ENCODE assay signal across 10 cellular contexts in genomic region chr11:65379698-65380459, GRCh38. TPM values are rescaled to one million over a fixed set of nuclear protein-coding genes. Genes with fewer than 3 reads are reported as not detected.
DNase-seq lines count a peak whose midpoint lies in the region; ATAC-seq and TF ChIP-seq lines count a peak whose summit lies in the region.
"Had no signal": no experiment of that assay in that cellular context is flagged by ENCODE, and none has a peak within 500 bp of the region (broad histone marks: within the 10 kb centered on the region; RNA-seq: fewer than 3 reads in every experiment).

No MANE protein-coding gene starts in this region.

- no peaks in the 10 kb centered on the region for H3K27me3 Mint-ChIP-seq in Calu3 (ENCODE audit: unreplicated experiment)
- no peaks in the 10 kb centered on the region for H3K27me3 Mint-ChIP-seq in activated naive CD8-positive, alpha-beta T cell treated with anti-CD3 and anti-CD28 coated beads, Interleukin-2, amount 10 ng/mL, durations not matched to agents 7 days and 5 days
- peaks cover 13% of the 10 kb centered on the region for H3K27me3 Mint-ChIP-seq in neural progenitor cell (ENCODE audit: insufficient read depth, low read depth)

- no peaks in the 10 kb centered on the region for H3K36me3 ChIP-seq in neural progenitor cell

- peak overlapping the region; percentile 24 for H3K4me3 Mint-ChIP-seq in Calu3 (ENCODE audit: low read depth, unreplicated experiment)
- H3K4me3 Mint-ChIP-seq in activated naive CD8-positive, alpha-beta T cell treated with anti-CD3 and anti-CD28 coated beads, Interleukin-2, amount 10 ng/mL, durations not matched to agents 7 days and 5 days: no peak overlapping the region
- H3K4me3 Mint-ChIP-seq in neural progenitor cell: no peak overlapping the region

- H3F3A ChIP-seq in neural progenitor cell (ENCODE audit: low read depth): peaks cover 2% of the 10 kb centered on the region

- POLR2A ChIA-PET in activated naive CD8-positive, alpha-beta T cell treated with anti-CD3 and anti-CD28 coated beads, Interleukin-2, amount 10 ng/mL, durations not matched to agents 7 days and 5 days (lab: Charles Lee): interaction anchor here (0.9 to 11.5 kb wide), 3 partner anchors 44 to 128 kb away, joined by 3 to 129 read pairs (median 6); partner anchors contain the start of gene NEAT1

- no peak overlapping the region for H2AFZ ChIP-seq in neural progenitor cell (replicated peaks)

- ATAC-seq in activated naive CD8-positive, alpha-beta T cell treated with anti-CD3 and anti-CD28 coated beads, Interleukin-2, amount 10 ng/mL, durations not matched to agents 7 days and 5 days (ENCODE audit: low read depth): no peak

- CTCF ChIA-PET in Calu3 (lab: Charles Lee): interaction anchor here (1.0 to 1.5 kb wide), 2 partner anchors 9 to 40 kb away, joined by 4 to 5 read pairs; no protein-coding TSS in a partner anchor

- no peaks in the 10 kb centered on the region for H3K9me3 ChIP-seq in neural progenitor cell (ENCODE audit: low read depth)

- peaks cover 10% of the 10 kb centered on the region for H3K4me1 ChIP-seq in neural progenitor cell

- H3K4me1 Mint-ChIP-seq in Calu3 (ENCODE audit: low read depth, unreplicated experiment) (peaks cover 62% of the 10 kb centered on the region), neural progenitor cell (peaks cover 25% of the 10 kb centered on the region)
- H3K4me1 Mint-ChIP-seq in activated naive CD8-positive, alpha-beta T cell treated with anti-CD3 and anti-CD28 coated beads, Interleukin-2, amount 10 ng/mL, durations not matched to agents 7 days and 5 days: peaks cover 25% of the 10 kb centered on the region

- H3K27ac Mint-ChIP-seq in Calu3 (ENCODE audit: unreplicated experiment): peak overlapping the region; percentile 81
- H3K27ac Mint-ChIP-seq in activated naive CD8-positive, alpha-beta T cell treated with anti-CD3 and anti-CD28 coated beads, Interleukin-2, amount 10 ng/mL, durations not matched to agents 7 days and 5 days: peak overlapping the region; percentile 43
- no peak overlapping the region for H3K27ac Mint-ChIP-seq in neural progenitor cell

- H3K9ac ChIP-seq in neural progenitor cell: no peak overlapping the region

- no peaks in the 10 kb centered on the region for H3K27me3 ChIP-seq in neural progenitor cell

- no peaks in the 10 kb centered on the region for H4K20me1 ChIP-seq in neural progenitor cell (ENCODE audit: low read depth)

- H3K36me3 Mint-ChIP-seq in Calu3 (ENCODE audit: insufficient read depth, unreplicated experiment) (peaks cover 45% of the 10 kb centered on the region), neural progenitor cell (no peaks in the 10 kb centered on the region)
- H3K36me3 Mint-ChIP-seq in activated naive CD8-positive, alpha-beta T cell treated with anti-CD3 and anti-CD28 coated beads, Interleukin-2, amount 10 ng/mL, durations not matched to agents 7 days and 5 days: no peaks in the 10 kb centered on the region

- DNase-seq in CD1c-positive myeloid dendritic cell (ENCODE audit: extremely low spot score) (peak; percentile 7), Calu3 (no peak), neural progenitor cell (ENCODE audit: low spot score) (peak; percentile 1), NCI-H774 (lab: John Stamatoyannopoulos, UW) (no peak), amygdala (lab: John Stamatoyannopoulos, UW) (no peak), NCI-H2081 treated with DMSO at 0.1 percent for 48 hours (lab: John Stamatoyannopoulos, UW) (no peak)
- DNase-seq in activated naive CD8-positive, alpha-beta T cell treated with anti-CD3 and anti-CD28 coated beads, Interleukin-2, amount 10 ng/mL, durations not matched to agents 7 days and 5 days: no peak
- DNase-seq: effector CD8-positive, alpha-beta T cell; NCI-H1105 treated with DMSO at 0.1 percent for 48 hours; NCI-H2227 treated with DMSO at 0.1 percent for 48 hours had no signal

- no TSS peak for BruUV-seq in Calu3 (replicated peaks; lab: Mats Ljungman, UMichigan)

- intact Hi-C loops in Calu3 (cut with micrococcal nuclease; ENCODE audit: unreplicated experiment): loop anchor here (5.0 kb wide), 1 partner anchor 37 kb away; no protein-coding TSS in a partner anchor

- TF ChIP-seq CTCF in Calu3 (IDR thresholded peaks at IDR 0.05; ENCODE audit: unreplicated experiment) (no peak), neural progenitor cell (IDR thresholded peaks at IDR 0.05) (no peak)

- no peak overlapping the region for H3K4me2 ChIP-seq in neural progenitor cell

- no peaks in the 10 kb centered on the region for H3K9me3 Mint-ChIP-seq in Calu3 (ENCODE audit: low read depth, unreplicated experiment)
- no peaks in the 10 kb centered on the region for H3K9me3 Mint-ChIP-seq in activated naive CD8-positive, alpha-beta T cell treated with anti-CD3 and anti-CD28 coated beads, Interleukin-2, amount 10 ng/mL, durations not matched to agents 7 days and 5 days
- H3K9me3 Mint-ChIP-seq in neural progenitor cell: no peaks in the 10 kb centered on the region

- no peak overlapping the region for H3K27ac ChIP-seq in neural progenitor cell

- no peak overlapping the region for H3K4me3 ChIP-seq in neural progenitor cell

- H3K79me2 ChIP-seq in neural progenitor cell (ENCODE audit: low read depth): no peaks in the 10 kb centered on the region

RNA-seq across cellular contexts. Expression of gene SLC25A45, which starts 2.6 kb away (rescaled TPM):
- 2.9 and 4.0 TPM in 2 replicates for total RNA-seq in Calu3 (2022)
- total RNA-seq in activated naive CD8-positive, alpha-beta T cell treated with anti-CD3 and anti-CD28 coated beads, Interleukin-2, amount 10 ng/mL, durations not matched to agents 7 days and 5 days: 10 to 100 TPM; 25.5 to 29.6 TPM
- 0.47 and 1.2 TPM in 2 replicates for total RNA-seq in neural progenitor cell (ENCODE audit: low replicate concordance)

RNA-seq across cellular contexts. Expression of gene FRMD8, which starts 6.6 kb away (rescaled TPM):
- total RNA-seq in Calu3 (2022) (40.2 and 51.9 TPM in 2 replicates), neural progenitor cell (ENCODE audit: low replicate concordance) (5.8 and 28.3 TPM in 2 replicates)
- total RNA-seq in activated naive CD8-positive, alpha-beta T cell treated with anti-CD3 and anti-CD28 coated beads, Interleukin-2, amount 10 ng/mL, durations not matched to agents 7 days and 5 days: 10 to 100 TPM; 51.5 to 55.4 TPM

RNA-seq across cellular contexts. Expression of gene TIGD3, which starts 25.3 kb away (rescaled TPM):
- 0.73 and 1.5 TPM in 2 replicates for total RNA-seq in Calu3 (2022)
- total RNA-seq in activated naive CD8-positive, alpha-beta T cell treated with anti-CD3 and anti-CD28 coated beads, Interleukin-2, amount 10 ng/mL, durations not matched to agents 7 days and 5 days: 1 to 10 TPM in 1 of 2 experiments, under 1 TPM in 1; 0.97 to 1.2 TPM
- 2.5 and 4.3 TPM in 2 replicates for total RNA-seq in neural progenitor cell (ENCODE audit: low replicate concordance)

RNA-seq across cellular contexts. Expression of gene NEAT1, which starts 42.7 kb away (rescaled TPM):
- 605 and 821 TPM in 2 replicates for total RNA-seq in Calu3 (2022)
- 100 to 1,000 TPM; 402 to 407 TPM for total RNA-seq in activated naive CD8-positive, alpha-beta T cell treated with anti-CD3 and anti-CD28 coated beads, Interleukin-2, amount 10 ng/mL, durations not matched to agents 7 days and 5 days
- 2.8 and 4.0 TPM in 2 replicates for total RNA-seq in neural progenitor cell (ENCODE audit: low replicate concordance)

RNA-seq across cellular contexts. Expression of gene DPF2, which starts 46.2 kb away (rescaled TPM):
- 57.5 and 61.1 TPM in 2 replicates for total RNA-seq in Calu3 (2022)
- 10 to 100 TPM; 80.2 to 82.7 TPM for total RNA-seq in activated naive CD8-positive, alpha-beta T cell treated with anti-CD3 and anti-CD28 coated beads, Interleukin-2, amount 10 ng/mL, durations not matched to agents 7 days and 5 days
- 63.3 and 72.1 TPM in 2 replicates for total RNA-seq in neural progenitor cell (ENCODE audit: low replicate concordance)

Comparison
In these comparisons a context has a peak if more than half of its experiments do, and no peak if none do; other contexts are left out.
1. DNase-seq: peak in CD1c-positive myeloid dendritic cell (single experiment) and neural progenitor cell (single experiment); none in Calu3 (single experiment), activated naive CD8-positive, alpha-beta T cell treated with anti-CD3 and anti-CD28 coated beads, Interleukin-2, amount 10 ng/mL, durations not matched to agents 7 days and 5 days (single experiment), NCI-H774 (single experiment), amygdala (0 of 56) and NCI-H2081 treated with DMSO at 0.1 percent for 48 hours (single experiment).